In the genomic region with DNA sequence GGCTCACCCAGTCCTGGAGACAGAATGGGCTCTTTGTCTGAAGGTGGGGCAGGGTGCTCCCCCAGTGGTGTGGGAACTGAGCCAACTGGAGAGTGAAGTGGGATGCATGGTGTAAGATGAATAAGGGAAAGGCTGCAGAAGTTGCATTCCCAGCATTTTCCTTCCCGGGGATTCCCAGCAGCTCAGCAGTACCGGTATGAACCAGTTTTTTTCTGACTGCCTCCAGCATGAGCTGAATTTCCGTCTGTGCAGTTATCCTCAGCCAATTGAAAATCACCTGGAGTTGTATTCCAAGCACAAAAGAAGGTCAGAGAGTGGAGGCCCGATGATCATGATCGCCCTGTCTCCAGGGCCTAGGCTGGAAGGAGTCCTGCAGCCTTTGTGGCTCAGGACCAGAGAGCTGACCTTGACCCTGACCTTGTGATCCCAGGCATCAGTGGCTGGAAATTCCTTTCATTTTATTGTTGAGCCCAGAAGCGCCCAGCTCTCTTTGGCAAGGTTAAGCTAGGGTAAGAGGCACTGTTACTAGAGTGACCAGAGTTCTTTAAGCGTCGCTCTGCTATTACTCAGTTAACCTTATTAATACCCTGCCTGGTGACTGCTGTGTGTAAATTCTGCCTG, we compare ENCODE assay signal across 1 cellular context.
A peak's percentile ranks its signal among the peaks of the same experiment; 100 is the strongest.
TF ChIP-seq lines count a peak whose summit lies in the region.

No MANE protein-coding gene starts in this region.

TF ChIP-seq in HEK293, 187 proteins besides CTCF, POLR2A, EP300 and RAD21 (continued from another document):
- TF ChIP-seq, protein P1, sequence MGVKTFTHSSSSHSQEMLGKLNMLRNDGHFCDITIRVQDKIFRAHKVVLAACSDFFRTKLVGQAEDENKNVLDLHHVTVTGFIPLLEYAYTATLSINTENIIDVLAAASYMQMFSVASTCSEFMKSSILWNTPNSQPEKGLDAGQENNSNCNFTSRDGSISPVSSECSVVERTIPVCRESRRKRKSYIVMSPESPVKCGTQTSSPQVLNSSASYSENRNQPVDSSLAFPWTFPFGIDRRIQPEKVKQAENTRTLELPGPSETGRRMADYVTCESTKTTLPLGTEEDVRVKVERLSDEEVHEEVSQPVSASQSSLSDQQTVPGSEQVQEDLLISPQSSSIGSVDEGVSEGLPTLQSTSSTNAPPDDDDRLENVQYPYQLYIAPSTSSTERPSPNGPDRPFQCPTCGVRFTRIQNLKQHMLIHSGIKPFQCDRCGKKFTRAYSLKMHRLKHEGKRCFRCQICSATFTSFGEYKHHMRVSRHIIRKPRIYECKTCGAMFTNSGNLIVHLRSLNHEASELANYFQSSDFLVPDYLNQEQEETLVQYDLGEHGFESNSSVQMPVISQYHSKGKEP (tag by site-specific recombination; IDR thresholded peaks at IDR 0.05), result peak; percentile 88
- no peak for TF ChIP-seq GLI4 (tag by site-specific recombination; IDR thresholded peaks at IDR 0.05)
- no peak for TF ChIP-seq YY1 (tag by site-specific recombination; IDR thresholded peaks at IDR 0.05)
- TF ChIP-seq ZNF785 (tag by site-specific recombination; IDR thresholded peaks at IDR 0.05), result no peak
- TF ChIP-seq ZNF510 (tag by site-specific recombination; IDR thresholded peaks at IDR 0.05; ENCODE audit: insufficient replicate concordance), result no peak
- peak; percentile 26 for TF ChIP-seq ZBTB17 (tag by site-specific recombination; IDR thresholded peaks at IDR 0.05)
